ENCODE assay signal across 13 cellular contexts in the genomic region with DNA sequence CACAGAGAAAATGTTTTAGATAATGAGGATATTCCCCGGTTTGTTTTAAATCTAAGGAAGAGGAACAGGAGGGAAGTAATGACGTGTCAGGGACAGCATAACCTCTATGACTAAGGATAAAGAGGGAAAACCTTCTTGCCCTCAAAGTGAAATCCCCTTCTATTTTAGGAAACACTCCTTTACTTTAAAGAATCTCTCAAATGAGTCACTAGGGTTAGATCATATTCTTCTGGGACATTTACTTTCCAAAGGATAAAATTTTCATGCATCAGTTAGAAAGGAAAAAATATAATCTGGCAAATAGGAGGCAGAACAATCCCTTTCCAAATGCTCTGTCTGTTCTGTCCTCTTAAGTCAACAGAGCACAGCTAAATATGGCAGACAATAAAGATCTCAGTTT. TPM values are rescaled to one million over a fixed set of nuclear protein-coding genes. Genes with fewer than 3 reads are reported as not detected.
DNase-seq lines count a peak whose midpoint lies in the region; ATAC-seq and TF ChIP-seq lines count a peak whose summit lies in the region.
"Had no signal": no experiment of that assay in that cellular context is flagged by ENCODE, and none has a peak within 500 bp of the region (broad histone marks: within the 10 kb centered on the region; RNA-seq: fewer than 3 reads in every experiment).

No MANE protein-coding gene starts in this region.

- no peaks in the 10 kb centered on the region for H3K36me3 Mint-ChIP-seq in activated CD8-positive, alpha-beta memory T cell treated with anti-CD3 and anti-CD28 coated beads, Interleukin-2, amount 10 ng/mL, durations not matched to agents 7 days and 5 days
- 0 out of 2 replicates have a peak, but pooled peaks cover under 1% of the 10 kb centered on the region for H3K36me3 Mint-ChIP-seq in WTC11
- H3K36me3 Mint-ChIP-seq: activated naive CD4-positive, alpha-beta T cell treated with anti-CD3 and anti-CD28 coated beads, Interleukin-2, amount 10 ng/mL, durations not matched to agents 7 days and 5 days had no signal

- H3K27ac ChIP-seq in right atrium auricular region, result no peak overlapping the region
- peak overlapping the region in 2 of 10 donors; percentile 7 to 11 for H3K27ac ChIP-seq in heart right ventricle
- no peak overlapping the region for H3K27ac ChIP-seq in aorta (ENCODE audit: low read depth in 1 of 2, low read length in 2 of 2)
- H3K27ac ChIP-seq: BLaER1 had no signal

- H3K4me1 Mint-ChIP-seq in activated CD8-positive, alpha-beta memory T cell treated with anti-CD3 and anti-CD28 coated beads, Interleukin-2, amount 10 ng/mL, durations not matched to agents 7 days and 5 days, result no peaks in the 10 kb centered on the region
- peaks cover 3% of the 10 kb centered on the region; the same call in 1 of the 2 replicates for H3K4me1 Mint-ChIP-seq in WTC11
- H3K4me1 Mint-ChIP-seq: activated naive CD4-positive, alpha-beta T cell treated with anti-CD3 and anti-CD28 coated beads, Interleukin-2, amount 10 ng/mL, durations not matched to agents 7 days and 5 days had no signal

- TF ChIP-seq CTCF in right atrium auricular region (IDR thresholded peaks at IDR 0.05) (no peak), heart right ventricle (IDR thresholded peaks at IDR 0.05) (no peak), WTC11 (IDR thresholded peaks at IDR 0.05) (no peak)

- H3K4me1 ChIP-seq in right atrium auricular region (no peaks in the 10 kb centered on the region), heart right ventricle (peaks cover 0 to 24% (median 5%) of the 10 kb centered on the region in 9 donors), aorta (ENCODE audit: control insufficient read depth in 1 of 2, insufficient read depth in 2 of 2, low read length in 2 of 2) (peaks cover 0 to 2% of the 10 kb centered on the region in 2 donors)

- H3K4me3 Mint-ChIP-seq in activated CD8-positive, alpha-beta memory T cell treated with anti-CD3 and anti-CD28 coated beads, Interleukin-2, amount 10 ng/mL, durations not matched to agents 7 days and 5 days, result no peak overlapping the region
- H3K4me3 Mint-ChIP-seq in WTC11, result no peak overlapping the region
- H3K4me3 Mint-ChIP-seq: activated naive CD4-positive, alpha-beta T cell treated with anti-CD3 and anti-CD28 coated beads, Interleukin-2, amount 10 ng/mL, durations not matched to agents 7 days and 5 days had no signal

- DNase-seq in Right ventricle myocardium inferior (ENCODE audit: missing footprints), result no peak
- DNase-seq in right atrium auricular region (ENCODE audit: low spot score), result no peak
- peak; percentile 94 for DNase-seq in amniotic stem cell (lab: John Stamatoyannopoulos, UW)
- DNase-seq in heart right ventricle, result no peak
- no peak for DNase-seq in aorta
- DNase-seq in activated CD8-positive, alpha-beta memory T cell treated with anti-CD3 and anti-CD28 coated beads, Interleukin-2, amount 10 ng/mL, durations not matched to agents 7 days and 5 days, result no peak
- no peak for DNase-seq in WTC11 (ENCODE audit: low spot score)
- DNase-seq: activated naive CD4-positive, alpha-beta T cell treated with anti-CD3 and anti-CD28 coated beads, Interleukin-2, amount 10 ng/mL, durations not matched to agents 7 days and 5 days; midbrain; stimulated activated naive CD4-positive, alpha-beta T cell had no signal

- peaks cover 2% of the 10 kb centered on the region for H3K9me3 Mint-ChIP-seq in activated CD8-positive, alpha-beta memory T cell treated with anti-CD3 and anti-CD28 coated beads, Interleukin-2, amount 10 ng/mL, durations not matched to agents 7 days and 5 days (ENCODE audit: low read depth)
- peaks cover 7% of the 10 kb centered on the region for H3K9me3 Mint-ChIP-seq in WTC11
- H3K9me3 Mint-ChIP-seq: activated naive CD4-positive, alpha-beta T cell treated with anti-CD3 and anti-CD28 coated beads, Interleukin-2, amount 10 ng/mL, durations not matched to agents 7 days and 5 days had no signal

- no peaks in the 10 kb centered on the region for H3K27me3 ChIP-seq in right atrium auricular region
- peaks cover 0 to 5% (median 0%) of the 10 kb centered on the region in 7 donors for H3K27me3 ChIP-seq in heart right ventricle
- H3K27me3 ChIP-seq in aorta (ENCODE audit: control insufficient read depth in 1 of 2, insufficient read depth in 2 of 2, low read length in 1 of 2), result no peaks in the 10 kb centered on the region
- H3K27me3 ChIP-seq: BLaER1 had no signal

- no peak overlapping the region for H3K4me3 ChIP-seq in right atrium auricular region
- H3K4me3 ChIP-seq in heart right ventricle, result no peak overlapping the region
- H3K4me3 ChIP-seq in aorta (ENCODE audit: low read length in 2 of 2), result no peak overlapping the region
- H3K4me3 ChIP-seq: BLaER1 had no signal

- H3K27me3 Mint-ChIP-seq in activated CD8-positive, alpha-beta memory T cell treated with anti-CD3 and anti-CD28 coated beads, Interleukin-2, amount 10 ng/mL, durations not matched to agents 7 days and 5 days, result no peaks in the 10 kb centered on the region
- H3K27me3 Mint-ChIP-seq in WTC11 (ENCODE audit: low read depth), result no peaks in the 10 kb centered on the region; the same call in 1 of the 2 replicates
- H3K27me3 Mint-ChIP-seq: activated naive CD4-positive, alpha-beta T cell treated with anti-CD3 and anti-CD28 coated beads, Interleukin-2, amount 10 ng/mL, durations not matched to agents 7 days and 5 days had no signal

- H3K36me3 ChIP-seq in right atrium auricular region (no peaks in the 10 kb centered on the region), heart right ventricle (no peaks in the 10 kb centered on the region), aorta (ENCODE audit: control insufficient read depth in 1 of 2, insufficient read depth in 2 of 2, low read length in 1 of 2) (no peaks in the 10 kb centered on the region)
- H3K36me3 ChIP-seq: BLaER1 had no signal

- POLR2A ChIA-PET in WTC11 (lab: Charles Lee), result no interaction called here

- CTCF ChIA-PET in activated CD8-positive, alpha-beta memory T cell treated with anti-CD3 and anti-CD28 coated beads, Interleukin-2, amount 10 ng/mL, durations not matched to agents 7 days and 5 days (lab: Charles Lee), result no interaction called here
- CTCF ChIA-PET in WTC11 (lab: Charles Lee), result no interaction called here

- WGBS in heart right ventricle, 2 donors, result 9 to 27% methylated on average over 2 of the region's 2 CpGs
- WGBS in aorta, 2 donors, result 14 to 17% methylated on average over 2 of the region's 2 CpGs

- intact Hi-C loops in Right ventricle myocardium inferior (cut with DNase I), result no loop called here
- intact Hi-C loops in heart right ventricle (cut with DNase I), result no loop called here
- intact Hi-C loops in aorta (cut with DNase I), result no loop called here

- peak; percentile 63 for ATAC-seq in Right ventricle myocardium inferior
- ATAC-seq in heart right ventricle, result peak in 6 of 8 donors; percentile 12 to 91 (median 67)
- peak; percentile 67 for ATAC-seq in aorta (ENCODE audit: low FRiP score)
- no peak for ATAC-seq in HG03025 (IDR thresholded peaks at IDR 0.05; ENCODE audit: low FRiP score, unreplicated experiment)
- no peak for ATAC-seq in activated CD8-positive, alpha-beta memory T cell treated with anti-CD3 and anti-CD28 coated beads, Interleukin-2, amount 10 ng/mL, durations not matched to agents 7 days and 5 days
- ATAC-seq in WTC11, result no peak
- ATAC-seq: activated CD4-positive, CD25-positive, alpha-beta regulatory T cell treated with anti-CD3 and anti-CD28 coated beads, Interleukin-2, amount 50 U/mL, for 24 hours had no signal

- H3K9me3 ChIP-seq in right atrium auricular region (no peaks in the 10 kb centered on the region), heart right ventricle (peaks cover 0 to 12% (median 8%) of the 10 kb centered on the region in 11 donors), aorta (ENCODE audit: control insufficient read depth, low read length) (no peaks in the 10 kb centered on the region)

- no peak overlapping the region for H3K27ac Mint-ChIP-seq in activated CD8-positive, alpha-beta memory T cell treated with anti-CD3 and anti-CD28 coated beads, Interleukin-2, amount 10 ng/mL, durations not matched to agents 7 days and 5 days
- no peak overlapping the region for H3K27ac Mint-ChIP-seq in WTC11
- H3K27ac Mint-ChIP-seq: activated naive CD4-positive, alpha-beta T cell treated with anti-CD3 and anti-CD28 coated beads, Interleukin-2, amount 10 ng/mL, durations not matched to agents 7 days and 5 days had no signal

TF ChIP-seq in WTC11, 78 proteins besides CTCF, POLR2A, EP300 and RAD21 (continues in another document):
- TF ChIP-seq ZNF281 (CRISPR knock-in tag; IDR thresholded peaks at IDR 0.05) (no peak), ZNF138 (CRISPR knock-in tag; conservative IDR thresholded peaks at IDR 0.05) (no peak), GRHL2 (CRISPR knock-in tag; IDR thresholded peaks at IDR 0.05; ENCODE audit: insufficient replicate concordance, severe bottlenecking) (no peak)

RNA-seq across cellular contexts. Expression of gene UBE2E2, which starts 43.2 kb away (rescaled TPM):
- 40.0 TPM for total RNA-seq in Right ventricle myocardium inferior
- total RNA-seq in right atrium auricular region, result 10 to 100 TPM; 31.0 to 36.7 TPM
- total RNA-seq in heart right ventricle, result 10 to 100 TPM; 35.1 to 63.8 (median 54.6) TPM
- polyA plus RNA-seq in heart right ventricle, result 10 to 100 TPM; 19.5 to 27.4 TPM
- total RNA-seq in aorta, result 10 to 100 TPM; 39.3 to 56.5 TPM
- 10 to 100 TPM; 23.8 to 26.5 TPM for polyA plus RNA-seq in aorta
- total RNA-seq in activated CD8-positive, alpha-beta memory T cell treated with anti-CD3 and anti-CD28 coated beads, Interleukin-2, amount 10 ng/mL, durations not matched to agents 7 days and 5 days, result under 1 TPM; 0.77 to 0.82 TPM
- total RNA-seq in WTC11 (2021), result 53.8 to 62.8 TPM (median 54.9 TPM) in 3 replicates

Comparison
In these comparisons a context has a peak if more than half of its experiments do, and no peak if none do; other contexts are left out.
1. ATAC-seq: peak in Right ventricle myocardium inferior (single experiment), heart right ventricle (6 of 8) and aorta (single experiment); none in HG03025 (single experiment), activated CD8-positive, alpha-beta memory T cell treated with anti-CD3 and anti-CD28 coated beads, Interleukin-2, amount 10 ng/mL, durations not matched to agents 7 days and 5 days (single experiment) and WTC11 (single experiment).
2. RNA of gene UBE2E2, which starts 43.2 kb away (total RNA-seq): 39.3 to 56.5 TPM in aorta, 35.1 to 63.8 TPM in heart right ventricle, 53.8 to 62.8 TPM in WTC11, 40.0 TPM in Right ventricle myocardium inferior (single experiment) and 31.0 to 36.7 TPM in right atrium auricular region; 0.77 to 0.82 TPM in activated CD8-positive, alpha-beta memory T cell treated with anti-CD3 and anti-CD28 coated beads, Interleukin-2, amount 10 ng/mL, durations not matched to agents 7 days and 5 days; every median in the first group is over 10 times any median in the second.